In the genomic region with DNA sequence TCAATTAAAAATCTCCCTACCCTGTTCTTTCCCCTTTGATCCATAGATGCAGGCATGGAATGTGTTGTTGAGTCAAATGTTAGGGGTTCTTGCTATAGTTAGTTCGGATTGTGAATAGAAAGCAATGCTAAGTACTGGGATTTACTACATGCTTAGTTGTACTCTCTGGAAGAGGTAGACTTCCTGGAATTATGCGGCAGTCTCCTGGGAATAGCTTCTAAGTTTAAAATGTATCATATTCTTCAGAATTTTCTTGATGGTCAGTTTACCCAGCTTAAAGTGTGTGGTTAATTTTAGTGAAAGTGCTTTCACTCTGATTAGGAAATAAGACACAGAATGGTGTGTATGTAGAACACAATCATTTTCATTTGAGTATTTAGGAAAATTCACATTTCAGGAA, we compare ENCODE assay signal across 10 cellular contexts. TPM values are rescaled to one million over a fixed set of nuclear protein-coding genes. Genes with fewer than 3 reads are reported as not detected.
DNase-seq lines count a peak whose midpoint lies in the region; ATAC-seq and TF ChIP-seq lines count a peak whose summit lies in the region.
"Had no signal": no experiment of that assay in that cellular context is flagged by ENCODE, and none has a peak within 500 bp of the region (broad histone marks: within the 10 kb centered on the region; RNA-seq: fewer than 3 reads in every experiment).

No MANE protein-coding gene starts in this region.

- peak overlapping the region; percentile 91 for H3K4me2 ChIP-seq in DND-41 (ENCODE audit: insufficient read depth, low read length)
- H3K4me2 ChIP-seq in MM.1S (ENCODE audit: low read depth, low read length) = peak overlapping the region; percentile 93

- H3K4me1 Mint-ChIP-seq in effector memory CD8-positive, alpha-beta T cell (ENCODE audit: low read depth in 2 of 2) = peaks cover 34 to 59% of the 10 kb centered on the region in 2 donors
- peaks cover 60% of the 10 kb centered on the region for H3K4me1 Mint-ChIP-seq in osteocyte (ENCODE audit: unreplicated experiment)

- H3K4me1 ChIP-seq in DND-41 (ENCODE audit: insufficient read depth, low read length) (peaks cover 43% of the 10 kb centered on the region), MM.1S (ENCODE audit: low read length) (peaks cover 30% of the 10 kb centered on the region), upper lobe of right lung (peaks cover 67% of the 10 kb centered on the region)

- H3K27me3 Mint-ChIP-seq in effector memory CD8-positive, alpha-beta T cell = no peaks in the 10 kb centered on the region
- no peaks in the 10 kb centered on the region for H3K27me3 Mint-ChIP-seq in osteocyte (ENCODE audit: unreplicated experiment)

- peak overlapping the region; percentile 18 to 32 for H3K4me3 Mint-ChIP-seq in effector memory CD8-positive, alpha-beta T cell
- H3K4me3 Mint-ChIP-seq in osteocyte (ENCODE audit: unreplicated experiment) = peak overlapping the region; percentile 61

- no peaks in the 10 kb centered on the region for H3K27me3 ChIP-seq in DND-41 (ENCODE audit: insufficient read depth, low read length, poor library complexity)
- H3K27me3 ChIP-seq in MM.1S (replicated peaks; ENCODE audit: insufficient read depth, low read length) = no peaks in the 10 kb centered on the region
- H3K27me3 ChIP-seq in upper lobe of right lung = no peaks in the 10 kb centered on the region
- H3K27me3 ChIP-seq: tibial artery had no signal

- no peak overlapping the region for H3K9ac ChIP-seq in DND-41 (ENCODE audit: low read depth, low read length)
- H3K9ac ChIP-seq in MM.1S (ENCODE audit: low read length) = no peak overlapping the region

- no peaks in the 10 kb centered on the region for H3K9me3 Mint-ChIP-seq in effector memory CD8-positive, alpha-beta T cell
- H3K9me3 Mint-ChIP-seq in osteocyte (ENCODE audit: unreplicated experiment) = no peaks in the 10 kb centered on the region

- no peak overlapping the region for H2AFZ ChIP-seq in DND-41 (ENCODE audit: low read depth, low read length)
- H2AFZ ChIP-seq in MM.1S (ENCODE audit: low read length) = no peak overlapping the region

- DNase-seq in DND-41 (no peak), MM.1S (no peak), osteocyte (ENCODE audit: extremely low spot score, unreplicated experiment) (no peak), posterior vena cava (ENCODE audit: low spot score) (no peak), upper lobe of right lung (no peak)
- no peak for DNase-seq in effector memory CD8-positive, alpha-beta T cell
- DNase-seq: aorta, NCI-H2171, tibial artery had no signal

- ATAC-seq in DND-41 (ENCODE audit: insufficient read depth, low read depth) (no peak), HG03442 (IDR thresholded peaks at IDR 0.05; ENCODE audit: unreplicated experiment) (no peak), upper lobe of right lung (no peak)
- no peak for ATAC-seq in effector memory CD8-positive, alpha-beta T cell (replicated peaks)

- H3K4me3 ChIP-seq in DND-41 (ENCODE audit: low read depth in 1 of 2, low read length in 2 of 2) = peak overlapping the region in 1 of 2 experiments; percentile 70; a peak in 2 of 4 replicates
- no peak overlapping the region for H3K4me3 ChIP-seq in MM.1S (ENCODE audit: low read length)
- no peak overlapping the region for H3K4me3 ChIP-seq in upper lobe of right lung

- intact Hi-C loops in posterior vena cava (cut with DNase I) (loop anchor here in 1 of 2 donors (10.0 kb wide), 1 partner anchor 242 kb away; no protein-coding TSS in a partner anchor), upper lobe of right lung (cut with DNase I) (no loop called here)

- H3K79me2 ChIP-seq in DND-41 (ENCODE audit: insufficient read depth, low read length) (peaks cover 99% of the 10 kb centered on the region), MM.1S (ENCODE audit: low read length) (peaks cover 85% of the 10 kb centered on the region)

- H3K36me3 ChIP-seq in DND-41 (ENCODE audit: insufficient read depth, low read length) = peaks cover 21% of the 10 kb centered on the region
- H3K36me3 ChIP-seq in MM.1S (replicated peaks; ENCODE audit: insufficient read depth, low read length) = no peaks in the 10 kb centered on the region; the same call in 1 of the 2 replicates
- no peaks in the 10 kb centered on the region for H3K36me3 ChIP-seq in upper lobe of right lung
- H3K36me3 ChIP-seq: tibial artery had no signal

- no peaks in the 10 kb centered on the region for H3K9me2 ChIP-seq in MM.1S (replicated peaks; ENCODE audit: insufficient read depth, low read length)

- H3F3A ChIP-seq in MM.1S (ENCODE audit: insufficient read depth, low read length) = peaks cover 32% of the 10 kb centered on the region

- H3K36me3 Mint-ChIP-seq in effector memory CD8-positive, alpha-beta T cell (ENCODE audit: insufficient read depth) = peaks cover 37% of the 10 kb centered on the region
- H3K36me3 Mint-ChIP-seq in osteocyte (ENCODE audit: unreplicated experiment) = peaks cover 2% of the 10 kb centered on the region

- H4K20me1 ChIP-seq in DND-41 (ENCODE audit: insufficient read depth, low read length) = peaks cover 70% of the 10 kb centered on the region
- peaks cover 66% of the 10 kb centered on the region for H4K20me1 ChIP-seq in MM.1S (ENCODE audit: insufficient read depth, low read length)

- TF ChIP-seq CTCF in DND-41 (IDR thresholded peaks at IDR 0.05; ENCODE audit: borderline replicate concordance, extremely low read depth, low read length, poor library complexity, severe bottlenecking) = no peak
- TF ChIP-seq CTCF in MM.1S (IDR thresholded peaks at IDR 0.05; ENCODE audit: low read length) = no peak
- TF ChIP-seq CTCF in osteocyte (IDR thresholded peaks at IDR 0.05) = no peak
- TF ChIP-seq CTCF in upper lobe of right lung (IDR thresholded peaks at IDR 0.05) = no peak

- H3K9me3 ChIP-seq in DND-41 (ENCODE audit: insufficient read depth, low read length, severe bottlenecking) = no peaks in the 10 kb centered on the region
- H3K9me3 ChIP-seq in MM.1S (replicated peaks; ENCODE audit: insufficient read depth, low read length) = no peaks in the 10 kb centered on the region
- H3K9me3 ChIP-seq in upper lobe of right lung = no peaks in the 10 kb centered on the region
- H3K9me3 ChIP-seq: tibial artery had no signal

- H3K27ac Mint-ChIP-seq in effector memory CD8-positive, alpha-beta T cell = no peak overlapping the region
- H3K27ac Mint-ChIP-seq in osteocyte (ENCODE audit: unreplicated experiment) = peak overlapping the region; percentile 72

- H3K27ac ChIP-seq in DND-41 (ENCODE audit: low read length) (no peak overlapping the region), MM.1S (ENCODE audit: low read length) (peak overlapping the region; percentile 46; the same call in 1 of the 2 replicates), upper lobe of right lung (no peak overlapping the region)

RNA-seq across cellular contexts. Expression of a gene that starts 3.5 kb away (rescaled TPM):
- 297 and 319 TPM in 2 replicates for total RNA-seq in osteocyte
- total RNA-seq in posterior vena cava = 100 to 1,000 TPM; 250 to 254 TPM
- total RNA-seq in upper lobe of right lung = 210 TPM

RNA-seq across cellular contexts. Expression of a gene that starts 57.7 kb away (rescaled TPM):
- total RNA-seq in osteocyte (42.3 and 45.2 TPM in 2 replicates), posterior vena cava (10 to 100 TPM; 24.7 to 26.8 TPM), upper lobe of right lung (25.0 TPM)
